ENCODE assay signal across 24 cellular contexts in genomic region chr16:83648347-83648746, GRCh38.
"Had no signal": no experiment of that assay in that cellular context is flagged by ENCODE, and none has a peak within 500 bp of the region (broad histone marks: within the 10 kb centered on the region; RNA-seq: fewer than 3 reads in every experiment).

No MANE protein-coding gene starts in this region.

- H3K9me3 ChIP-seq: heart left ventricle, left ventricle myocardium inferior, lower lobe of right lung, prostate gland, right lobe of liver, spleen, testis, upper lobe of right lung, vagina had no signal

- H3K79me2 ChIP-seq: parathyroid adenoma had no signal

- H3K27me3 ChIP-seq: heart left ventricle, right lobe of liver, testis, tibial nerve, upper lobe of right lung, vagina had no signal

- H3K27ac ChIP-seq: coronary artery, heart left ventricle, left ventricle myocardium inferior, lower lobe of right lung, parathyroid adenoma, prostate gland, right lobe of liver, spleen, testis, tibial nerve, upper lobe of right lung, vagina had no signal

- ATAC-seq: heart left ventricle; left cardiac atrium; lower lobe of right lung; natural killer cell treated with Interleukin-12 subunit alpha and Interleukin-12 subunit beta and Interleukin-15 and Interleukin-18, amount 100 ng/mL, for 72 hours; right lobe of liver; stimulated activated naive B cell treated with anti-CD40 and anti-IgM and Interleukin-4, amounts not matched to agents 10 μg/mL and 1 μg/mL and 100 μg/mL, for 72 hours; stimulated activated naive CD8-positive, alpha-beta T cell treated with anti-CD3 and anti-CD28 coated beads, Interleukin-15, amount 100 ng/mL, for 72 hours; upper lobe of right lung had no signal

- FAIRE-seq: kidney had no signal

- H2AFZ ChIP-seq: parathyroid adenoma had no signal

- H3K4me3 ChIP-seq: coronary artery, heart left ventricle, left ventricle myocardium inferior, lower lobe of right lung, prostate gland, right lobe of liver, spleen, testis, tibial nerve, upper lobe of right lung, vagina had no signal

- H3K36me3 ChIP-seq: heart left ventricle, left ventricle myocardium inferior, lower lobe of right lung, prostate gland, right lobe of liver, spleen, tibial nerve, upper lobe of right lung, vagina had no signal

- DNase-seq: effector CD8-positive, alpha-beta T cell; foreskin melanocyte; heart left ventricle; hippocampal formation; kidney; left cardiac atrium; left ventricle myocardium inferior; lower lobe of right lung; retina; spleen; stimulated activated CD4-positive, alpha-beta T cell treated with anti-CD3 and anti-CD28 coated beads, Interleukin-15, amount 100 ng/mL, for 24 hours; stimulated activated CD4-positive, alpha-beta T cell treated with anti-CD3 and anti-CD28 coated beads, Interleukin-1b, Interleukin-23, amount 100 ng/mL, for 48 hours; stimulated activated CD4-positive, alpha-beta T cell treated with anti-CD3 and anti-CD28 coated beads, Interleukin-4, amount 100 ng/mL, for 4 hours; stimulated activated naive B cell treated with anti-CD40 and anti-IgM and Interleukin-4, amounts not matched to agents 10 μg/mL and 1 μg/mL and 100 μg/mL, for 72 hours; stimulated activated naive CD8-positive, alpha-beta T cell treated with anti-CD3 and anti-CD28 coated beads, Interleukin-15, amount 100 ng/mL, for 72 hours; testis; upper lobe of right lung had no signal

- H3K4me1 ChIP-seq: heart left ventricle, left ventricle myocardium inferior, lower lobe of right lung, parathyroid adenoma, prostate gland, right lobe of liver, spleen, testis, tibial nerve, upper lobe of right lung, vagina had no signal

- H3K9ac ChIP-seq: parathyroid adenoma had no signal
